39 cellular contexts compared by ENCODE assay signal in the genomic region with DNA sequence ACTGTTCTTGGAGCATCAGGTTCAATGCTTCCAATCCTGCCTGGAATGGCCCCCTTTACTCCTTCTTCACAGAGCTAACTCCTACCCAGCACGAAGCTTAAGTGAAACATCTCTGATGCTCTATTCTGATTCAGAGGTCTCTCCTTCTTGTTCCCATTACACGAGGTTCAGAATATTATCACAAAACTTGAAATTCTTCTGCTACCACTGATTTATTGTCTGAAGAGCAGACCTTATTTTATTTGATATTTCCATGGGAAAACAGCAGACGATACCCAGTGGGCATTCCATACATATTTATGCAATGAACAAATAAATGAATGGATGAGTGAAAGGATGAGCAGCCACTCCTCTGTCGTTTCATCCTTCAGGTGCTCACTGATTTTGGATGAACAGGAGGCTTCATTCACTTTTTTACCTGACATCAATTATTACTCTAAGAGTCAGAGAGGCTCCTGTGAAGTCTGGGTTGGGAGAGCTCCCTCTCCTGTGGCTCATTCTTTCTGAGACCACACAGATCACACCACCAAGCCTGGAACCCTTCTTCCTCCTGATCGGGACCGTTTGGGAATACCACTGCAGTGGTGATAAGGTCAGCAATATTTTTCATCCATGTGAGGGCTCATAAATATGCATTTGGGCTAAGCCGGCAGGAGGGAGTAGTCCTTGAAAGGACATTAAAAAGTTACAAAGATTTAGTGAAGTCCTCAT. TPM values are rescaled to one million over a fixed set of nuclear protein-coding genes. Genes with fewer than 3 reads are reported as not detected.
A peak's percentile ranks its signal among the peaks of the same experiment; 100 is the strongest.
DNase-seq lines count a peak whose midpoint lies in the region; ATAC-seq, FAIRE-seq and TF ChIP-seq lines count a peak whose summit lies in the region.
"Had no signal": no experiment of that assay in that cellular context is flagged by ENCODE, and none has a peak within 500 bp of the region (broad histone marks: within the 10 kb centered on the region; RNA-seq: fewer than 3 reads in every experiment).

No MANE protein-coding gene starts in this region.

- H3K4me3 Mint-ChIP-seq in astrocyte (ENCODE audit: unreplicated experiment), result no peak overlapping the region
- H3K4me3 Mint-ChIP-seq: CD14-positive monocyte, IgD-negative memory B cell, immature natural killer cell had no signal

- no peak for TF ChIP-seq CTCF in cardiac muscle cell (IDR thresholded peaks at IDR 0.05; ENCODE audit: low read depth, low read length)
- no peak for TF ChIP-seq CTCF in astrocyte (IDR thresholded peaks at IDR 0.05; ENCODE audit: insufficient read depth, low read depth, low read length)
- no peak for TF ChIP-seq CTCF in HepG2 (CRISPR knock-in tag; IDR thresholded peaks at IDR 0.05)
- TF ChIP-seq CTCF in lower leg skin (IDR thresholded peaks at IDR 0.05), result no peak
- TF ChIP-seq CTCF in tibial nerve (IDR thresholded peaks at IDR 0.05), result no peak

- H3K36me3 ChIP-seq in cardiac muscle cell (no peaks in the 10 kb centered on the region), astrocyte (ENCODE audit: insufficient read depth, low read length) (no peaks in the 10 kb centered on the region), HepG2 (replicated peaks in 1 of 2; ENCODE audit: control insufficient read depth in 1 of 2, insufficient read depth in 2 of 2, low read length in 2 of 2) (no peaks in the 10 kb centered on the region; a peak in 1 of 5 replicates), tibial nerve (peaks cover 0 to 46% (median 0%) of the 10 kb centered on the region in 3 donors)
- H3K36me3 ChIP-seq: left lung had no signal

- H2AFZ ChIP-seq in astrocyte (ENCODE audit: low read depth, low read length), result no peak overlapping the region
- H2AFZ ChIP-seq in HepG2 (ENCODE audit: low read length), result no peak overlapping the region

- FAIRE-seq in astrocyte (lab: Jason Lieb, UNC) (no peak), HepG2 (lab: Jason Lieb, UNC) (no peak)
- FAIRE-seq: colon had no signal

- no TSS peak for BruUV-seq in HepG2 (replicated peaks; lab: Mats Ljungman, UMichigan)

- 66% methylated on average over 7 of the region's 7 CpGs for WGBS in right cardiac atrium
- WGBS in HepG2 (ENCODE audit: low lambda C conversion rate), result 53% methylated on average over 7 of the region's 7 CpGs
- 67 to 73% methylated on average over 7 of the region's 7 CpGs for WGBS in lower leg skin, 2 donors
- 49 to 55% methylated on average over 7 of the region's 7 CpGs for WGBS in tibial nerve, 2 donors

- DNase-seq in cardiac muscle cell (ENCODE audit: low read depth in 1 of 2, low spot score in 1 of 2) (no peak), right cardiac atrium (no peak), astrocyte (ENCODE audit: low read depth) (peak; percentile 18), HepG2 (ENCODE audit: low spot score) (no peak), lower leg skin (ENCODE audit: low spot score in 2 of 2) (no peak), tibial nerve (ENCODE audit: low spot score in 2 of 2) (no peak)
- DNase-seq: activated CD4-positive, alpha-beta T cell treated with anti-CD3 and anti-CD28 coated beads for 48 hours; activated CD8-positive, alpha-beta memory T cell treated with anti-CD3 and anti-CD28 coated beads for 24 hours; activated T-cell treated with anti-CD3 and anti-CD28 coated beads for 4 hours; Calu3; DND-41; effector CD8-positive, alpha-beta T cell; immature natural killer cell; left lung; NCI-H1048; NCI-H446; NCI-H774; nucleus accumbens; Peyer's patch; psoas muscle; SHP77; stimulated activated CD4-positive, alpha-beta T cell treated with anti-CD3 and anti-CD28 coated beads, Interleukin-4, amount 100 ng/mL, for 24 hours; SW 1271; T-helper 9 cell; upper lobe of left lung had no signal

- no peak for TF ChIP-seq RAD21 in HepG2 (CRISPR knock-in tag; IDR thresholded peaks at IDR 0.05)

- H3K27ac Mint-ChIP-seq in astrocyte (ENCODE audit: unreplicated experiment), result peak overlapping the region; percentile 86
- H3K27ac Mint-ChIP-seq: activated naive CD4-positive, alpha-beta T cell treated with anti-CD3 and anti-CD28 coated beads, Interleukin-2, amount 50 U/mL, for 72 hours; activated T-helper 2 cell treated with anti-CD3 and anti-CD28 coated beads, Interferon-gamma antibody, Interleukin-2, Interleukin-4, amounts not matched to agents 10 μg/mL and 5 μg/mL and 100 μg/mL, durations not matched to agents 14 hours and 24 hours and 36 hours; immature natural killer cell had no signal

- H3K4me2 ChIP-seq in astrocyte (ENCODE audit: low read length) (peak overlapping the region; percentile 71), HepG2 (ENCODE audit: low read depth, low read length) (peak overlapping the region; percentile 81)

- peaks cover 36% of the 10 kb centered on the region for H3K4me1 Mint-ChIP-seq in astrocyte (ENCODE audit: low read depth, unreplicated experiment)
- H3K4me1 Mint-ChIP-seq: CD14-positive monocyte had no signal

- H3K36me3 Mint-ChIP-seq in astrocyte (ENCODE audit: low read depth, unreplicated experiment), result peaks cover 4% of the 10 kb centered on the region
- H3K36me3 Mint-ChIP-seq: activated naive CD4-positive, alpha-beta T cell treated with anti-CD3 and anti-CD28 coated beads, Interleukin-2, amount 50 U/mL, for 72 hours; immature natural killer cell had no signal

- H3K9me3 Mint-ChIP-seq in astrocyte (ENCODE audit: unreplicated experiment), result no peaks in the 10 kb centered on the region
- H3K9me3 Mint-ChIP-seq: activated naive CD4-positive, alpha-beta T cell treated with anti-CD3 and anti-CD28 coated beads, Interleukin-2, amount 50 U/mL, for 72 hours; activated T-helper 2 cell treated with anti-CD3 and anti-CD28 coated beads, Interferon-gamma antibody, Interleukin-2, Interleukin-4, amounts not matched to agents 10 μg/mL and 5 μg/mL and 100 μg/mL, durations not matched to agents 14 hours and 24 hours and 36 hours; IgD-negative memory B cell; immature natural killer cell had no signal

- CTCF ChIA-PET in HepG2 (lab: Yijun Ruan, JAX; ENCODE audit: low intra/inter-chr PET ratio, low total read pairs), result no interaction called here

- ATAC-seq in right cardiac atrium (no peak), HepG2 (peak; percentile 43), GM21619 (IDR thresholded peaks at IDR 0.05; ENCODE audit: unreplicated experiment) (no peak), HG02938 (IDR thresholded peaks at IDR 0.05; ENCODE audit: unreplicated experiment) (no peak)
- ATAC-seq: activated naive CD4-positive, alpha-beta T cell treated with anti-CD3 and anti-CD28 coated beads, Interleukin-2, amount 50 U/mL, for 72 hours; left lung; psoas muscle had no signal

- POLR2A ChIA-PET in HepG2 (lab: Yijun Ruan, JAX), result interaction anchor here (0.7 to 3.6 kb wide), 11 partner anchors 8 to 38 kb away, joined by 3 to 35 read pairs (median 5); a partner anchor contains a TSS

- H3K9ac ChIP-seq in astrocyte (ENCODE audit: low read length) (peak overlapping the region; percentile 34), HepG2 (ENCODE audit: insufficient read depth, low read depth, low read length) (0 out of 2 replicates have a peak overlapping the region, but pooled peaks have one; percentile 3)

- H3K27me3 Mint-ChIP-seq in astrocyte (ENCODE audit: low read depth, unreplicated experiment), result no peaks in the 10 kb centered on the region
- H3K27me3 Mint-ChIP-seq: IgD-negative memory B cell had no signal

- H3K27ac ChIP-seq in cardiac muscle cell (peak overlapping the region; percentile 87), right cardiac atrium (ENCODE audit: low read length) (no peak overlapping the region), astrocyte (ENCODE audit: low read depth, low read length) (peak overlapping the region; percentile 52), HepG2 (ENCODE audit: extremely low read length, insufficient read depth, low read length) (peak overlapping the region; percentile 77), tibial nerve (no peak overlapping the region)
- H3K27ac ChIP-seq: 22Rv1, epithelial cell of prostate, left lung, Peyer's patch, psoas muscle, upper lobe of left lung, VCaP had no signal

- H3K79me2 ChIP-seq in astrocyte (ENCODE audit: insufficient read depth, low read length) (no peaks in the 10 kb centered on the region), HepG2 (ENCODE audit: insufficient read depth, low read length) (no peaks in the 10 kb centered on the region)

- intact Hi-C loops in right cardiac atrium (cut with DNase I), result no loop called here
- intact Hi-C loops in HepG2 (cut with micrococcal nuclease; ENCODE audit: unreplicated experiment), result no loop called here
- intact Hi-C loops in lower leg skin (cut with DNase I; ENCODE audit: low total_unique reads), result no loop called here

- H3K27me3 ChIP-seq in cardiac muscle cell (no peaks in the 10 kb centered on the region), right cardiac atrium (ENCODE audit: control insufficient read depth, insufficient read depth) (no peaks in the 10 kb centered on the region), astrocyte (ENCODE audit: insufficient read depth, low read length) (no peaks in the 10 kb centered on the region), HepG2 (ENCODE audit: control insufficient read depth in 1 of 2, insufficient read depth in 2 of 2, low read length in 2 of 2) (no peaks in the 10 kb centered on the region), tibial nerve (no peaks in the 10 kb centered on the region)
- H3K27me3 ChIP-seq: left lung, Peyer's patch, upper lobe of left lung had no signal

- H3K9me3 ChIP-seq in cardiac muscle cell (ENCODE audit: low read depth) (no peaks in the 10 kb centered on the region), right cardiac atrium (ENCODE audit: control insufficient read depth, low read length) (no peaks in the 10 kb centered on the region), astrocyte (ENCODE audit: insufficient read depth, low read depth, low read length) (no peaks in the 10 kb centered on the region), HepG2 (ENCODE audit: low read length) (peaks cover 4% of the 10 kb centered on the region; the same call in 1 of the 2 replicates), tibial nerve (no peaks in the 10 kb centered on the region)
- H3K9me3 ChIP-seq: left lung, Peyer's patch, psoas muscle, upper lobe of left lung had no signal

- H4K20me1 ChIP-seq in astrocyte (ENCODE audit: insufficient read depth, low read length), result no peaks in the 10 kb centered on the region
- no peaks in the 10 kb centered on the region for H4K20me1 ChIP-seq in HepG2 (ENCODE audit: insufficient read depth, low read length)

- H3K4me1 ChIP-seq in cardiac muscle cell (ENCODE audit: low read depth), result peaks cover 32% of the 10 kb centered on the region
- no peaks in the 10 kb centered on the region for H3K4me1 ChIP-seq in right cardiac atrium (ENCODE audit: control insufficient read depth, insufficient read depth, low read length)
- H3K4me1 ChIP-seq in astrocyte (ENCODE audit: insufficient read depth, low read length), result peaks cover 12% of the 10 kb centered on the region
- H3K4me1 ChIP-seq in HepG2 (ENCODE audit: insufficient read depth, low read length), result peaks cover 84% of the 10 kb centered on the region
- H3K4me1 ChIP-seq in tibial nerve, result peaks cover 0 to 24% (median 0%) of the 10 kb centered on the region in 4 donors
- H3K4me1 ChIP-seq: left lung, Peyer's patch, psoas muscle had no signal

- TF ChIP-seq POLR2A in HepG2 (IDR thresholded peaks at IDR 0.05; ENCODE audit: insufficient read depth in 1 of 2, low read depth in 2 of 2, low read length in 2 of 2) (no peak), lower leg skin (IDR thresholded peaks at IDR 0.05) (no peak), tibial nerve (IDR thresholded peaks at IDR 0.05) (no peak)

- TF ChIP-seq EP300 in HepG2 (IDR thresholded peaks at IDR 0.05; ENCODE audit: low read depth in 2 of 2, low read length in 2 of 2), result no peak
- no peak for TF ChIP-seq EP300 in HepG2 (CRISPR knock-in tag; IDR thresholded peaks at IDR 0.05; ENCODE audit: borderline replicate concordance)
- TF ChIP-seq EP300 in tibial nerve (IDR thresholded peaks at IDR 0.05), result no peak

- in situ Hi-C loops in HepG2 (cut with HindIII; ENCODE audit: extremely low pct_ligation_motif_present, low pct_unique_long_range_greater_than_20kb), result no loop called here

- H3K4me3 ChIP-seq in cardiac muscle cell (no peak overlapping the region), right cardiac atrium (ENCODE audit: low read length) (no peak overlapping the region), astrocyte (ENCODE audit: insufficient read depth, low read depth, low read length) (no peak overlapping the region), HepG2 (replicated peaks in 1 of 3; ENCODE audit: insufficient read depth in 1 of 3, low read depth in 2 of 3, low read length in 3 of 3) (peak overlapping the region in 2 of 3 experiments; percentile 13 to 31; a peak in 2 of 6 replicates), lower leg skin (ENCODE audit: low read depth, poor library complexity, severe bottlenecking) (no peak overlapping the region), tibial nerve (no peak overlapping the region)
- H3K4me3 ChIP-seq: left lung, Peyer's patch, psoas muscle, upper lobe of left lung had no signal

RNA-seq across cellular contexts. Expression of a gene that starts 25.8 kb away (rescaled TPM):
- total RNA-seq in cardiac muscle cell (not detected in 2 replicates), right cardiac atrium (not detected), astrocyte (not detected in 2 replicates), HepG2 (2016; rRNA removed; fragmentation: Illumina TruSeq; extraction: Trizol) (97.8 and 104 TPM in 2 replicates), lower leg skin (not detected), tibial nerve (not detected)
- polyA plus RNA-seq in cardiac muscle cell (0.31 TPM in 1 of 2 replicates, not detected in the other), right cardiac atrium (not detected), HepG2 (2011; rRNA removed) (37.9 and 41.8 TPM in 2 replicates)
- 41.9 and 46.7 TPM in 2 replicates for total RNA-seq in HepG2 (2016; cell fraction: cytosol; rRNA removed; fragmentation: Illumina TruSeq; extraction: Trizol; ENCODE audit: low read depth)
- total RNA-seq in HepG2 (2016; cell fraction: insoluble cytoplasmic fraction; rRNA removed; fragmentation: Illumina TruSeq; extraction: Trizol), result 92.4 and 106 TPM in 2 replicates
- 60.2 and 61.3 TPM in 2 replicates for total RNA-seq in HepG2 (2016; cell fraction: membrane; rRNA removed; fragmentation: Illumina TruSeq; extraction: Trizol)
- 91.8 and 97.0 TPM in 2 replicates for total RNA-seq in HepG2 (2016; cell fraction: nucleus; rRNA removed; fragmentation: Illumina TruSeq; extraction: Trizol)
- 28.9 and 39.2 TPM in 2 replicates for polyA plus RNA-seq in HepG2 (2011; cell fraction: cytosol; rRNA removed)
- 42.3 and 58.0 TPM in 2 replicates for polyA plus RNA-seq in HepG2 (2011; cell fraction: nucleus; rRNA removed)
- 67.5 and 98.6 TPM in 2 replicates for polyA plus RNA-seq in HepG2 (2012)
- polyA plus RNA-seq in HepG2 (2016; cell fraction: cytosol; fragmentation: Illumina TruSeq; extraction: Trizol; ENCODE audit: low read depth), result 32.8 and 42.1 TPM in 2 replicates
- 87.1 and 90.1 TPM in 2 replicates for polyA plus RNA-seq in HepG2 (2016; cell fraction: insoluble cytoplasmic fraction; fragmentation: Illumina TruSeq; extraction: Trizol; ENCODE audit: low read depth)
- polyA plus RNA-seq in HepG2 (2016; cell fraction: membrane; fragmentation: Illumina TruSeq; extraction: Trizol; ENCODE audit: low read depth), result 46.2 and 48.8 TPM in 2 replicates
- polyA plus RNA-seq in HepG2 (2016; cell fraction: nucleus; fragmentation: Illumina TruSeq; extraction: Trizol; ENCODE audit: insufficient read depth, low read depth), result 109 and 122 TPM in 2 replicates
- polyA minus RNA-seq in HepG2 (2011; rRNA and poly(A)+ RNA removed; ENCODE audit: low replicate concordance), result 57.4 TPM in 1 of 2 replicates, not detected in the other
- polyA minus RNA-seq in HepG2 (2011; cell fraction: cytosol; rRNA and poly(A)+ RNA removed), result 15.2 and 17.4 TPM in 2 replicates
- 124 and 145 TPM in 2 replicates for polyA minus RNA-seq in HepG2 (2011; cell fraction: nucleus; rRNA and poly(A)+ RNA removed)
- total RNA-seq: activated naive CD4-positive, alpha-beta T cell treated with anti-CD3 and anti-CD28 coated beads, Interleukin-2, amount 50 U/mL, for 72 hours; activated T-helper 2 cell treated with anti-CD3 and anti-CD28 coated beads, Interferon-gamma antibody, Interleukin-2, Interleukin-4, amounts not matched to agents 10 μg/mL and 5 μg/mL and 100 μg/mL, durations not matched to agents 14 hours and 24 hours and 36 hours; bronchial epithelial cell; Calu3; H4; left lung; myocyte; psoas muscle; subcutaneous adipose tissue had no signal
- polyA plus RNA-seq: CD14-positive monocyte, IgD-negative memory B cell, immature natural killer cell, psoas muscle had no signal

Comparison
In these comparisons a context has a peak if more than half of its experiments do, and no peak if none do; other contexts are left out.
1. H3K27ac ChIP-seq: peak in cardiac muscle cell (single experiment), astrocyte (single experiment) and HepG2 (single experiment); none in right cardiac atrium (single experiment) and tibial nerve (0 of 4).
2. H3K4me3 ChIP-seq: peak in HepG2 (2 of 3); none in cardiac muscle cell (single experiment), right cardiac atrium (single experiment), astrocyte (single experiment), lower leg skin (single experiment) and tibial nerve (0 of 4).
3. RNA of a gene that starts 25.8 kb away (total RNA-seq): 41.9 to 106 TPM in HepG2; not detected in cardiac muscle cell, not detected in right cardiac atrium, not detected in astrocyte, not detected in lower leg skin and not detected in tibial nerve; every median in the first group is over 10 times any median in the second.